15 cellular contexts compared by ENCODE assay signal in the genomic region with DNA sequence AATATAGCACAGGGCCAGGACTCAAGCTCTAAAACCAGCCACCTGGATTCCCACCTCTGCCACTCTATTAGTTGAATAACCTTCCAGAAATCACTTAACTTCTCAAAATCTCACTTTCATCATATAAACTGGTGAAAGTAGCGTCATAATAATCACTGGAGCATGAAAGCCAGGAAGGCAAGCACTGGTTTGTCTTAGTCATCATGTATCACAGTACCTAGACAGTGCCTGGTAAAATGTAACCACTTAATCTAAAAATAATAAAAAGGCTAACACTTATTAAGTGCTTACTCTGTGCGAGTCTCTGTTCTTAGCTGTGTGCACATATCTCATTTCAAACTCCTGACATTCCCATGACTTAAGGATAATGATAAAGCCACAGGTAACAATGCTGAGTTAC.
"Had no signal": no experiment of that assay in that cellular context is flagged by ENCODE, and none has a peak within 500 bp of the region (broad histone marks: within the 10 kb centered on the region; RNA-seq: fewer than 3 reads in every experiment).

No MANE protein-coding gene starts in this region.

- H3K27me3 ChIP-seq: foreskin keratinocyte, sigmoid colon, transverse colon had no signal

- H3K36me3 ChIP-seq: sigmoid colon, transverse colon had no signal

- H3K4me3 ChIP-seq: sigmoid colon, transverse colon had no signal

- H3K9me3 ChIP-seq: sigmoid colon, transverse colon had no signal

- H3K4me1 ChIP-seq: foreskin keratinocyte, sigmoid colon, transverse colon had no signal

- ATAC-seq: activated CD8-positive, alpha-beta T cell treated with anti-CD3 and anti-CD28 coated beads, Interleukin-2, amount 10 ng/mL, durations not matched to agents 7 days and 5 days; activated naive CD8-positive, alpha-beta T cell treated with anti-CD3 and anti-CD28 coated beads, Interleukin-2, amount 50 U/mL, for 24 hours; foreskin keratinocyte; left ventricle myocardium superior had no signal

- DNase-seq: activated CD4-positive, alpha-beta T cell treated with anti-CD3 and anti-CD28 coated beads for 48 hours; activated CD8-positive, alpha-beta memory T cell treated with anti-CD3 and anti-CD28 coated beads, Interleukin-2, amount 50 U/mL, for 48 hours; activated CD8-positive, alpha-beta T cell treated with anti-CD3 and anti-CD28 coated beads, Interleukin-2, amount 10 ng/mL, durations not matched to agents 7 days and 5 days; activated naive CD4-positive, alpha-beta T cell treated with Interleukin-2 at 50 U/mL for 16 hours; activated naive CD8-positive, alpha-beta T cell treated with anti-CD3 and anti-CD28 coated beads, Interleukin-2, amount 50 U/mL, for 24 hours; foreskin keratinocyte; head of caudate nucleus; islet precursor cell; left ventricle myocardium superior; mesenchymal stem cell; nephron progenitor cell; sigmoid colon; stimulated activated naive CD4-positive, alpha-beta T cell; substantia nigra; transverse colon had no signal

- H3K27ac ChIP-seq: foreskin keratinocyte, sigmoid colon, transverse colon had no signal
